Comparison of ENCODE assay signal across 1 cellular context in the genomic region with DNA sequence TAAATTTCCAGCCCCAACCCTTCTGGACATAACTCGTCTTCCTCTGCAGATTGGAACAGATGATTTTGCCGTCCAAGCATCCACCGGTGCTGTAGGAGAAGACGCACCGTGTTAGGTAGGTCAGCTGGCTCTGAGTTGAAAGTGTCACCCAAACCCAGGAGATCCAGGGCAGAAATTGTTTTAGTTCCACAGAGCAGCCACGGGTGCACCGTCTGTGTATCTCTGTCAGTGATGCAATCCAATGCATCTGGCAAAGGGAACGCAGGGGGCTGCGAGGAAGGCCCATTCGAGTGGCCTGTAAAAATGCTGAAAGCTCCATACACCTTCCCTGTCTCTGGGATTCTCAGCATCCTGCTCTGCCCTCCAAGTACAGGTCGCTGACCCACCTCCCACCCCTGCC.
A peak's percentile ranks its signal among the peaks of the same experiment; 100 is the strongest.
TF ChIP-seq lines count a peak whose summit lies in the region.

No MANE protein-coding gene starts in this region.

TF ChIP-seq in H1, 55 proteins besides CTCF, POLR2A, EP300 and RAD21:
- TF ChIP-seq NRF1 (IDR thresholded peaks at IDR 0.05; ENCODE audit: low read depth, low read length) = no peak
- TF ChIP-seq CEBPB (IDR thresholded peaks at IDR 0.05; ENCODE audit: low read depth, low read length) = peak; percentile 36; the same call in 1 of the 2 replicates
- TF ChIP-seq JUN (IDR thresholded peaks at IDR 0.05; ENCODE audit: low read depth, low read length) = no peak
- no peak for TF ChIP-seq KDM1A (IDR thresholded peaks at IDR 0.05; ENCODE audit: borderline replicate concordance, low read length)
- no peak for TF ChIP-seq NANOG (IDR thresholded peaks at IDR 0.05; ENCODE audit: insufficient read depth, low read depth, low read length, poor library complexity, severe bottlenecking)
- TF ChIP-seq USF2 (IDR thresholded peaks at IDR 0.05; ENCODE audit: low read length) = no peak
